8 cellular contexts compared by ENCODE assay signal in genomic region chr14:22850944-22851790, GRCh38. TPM values are rescaled to one million over a fixed set of nuclear protein-coding genes. Genes with fewer than 3 reads are reported as not detected.
DNase-seq lines count a peak whose midpoint lies in the region; ATAC-seq and TF ChIP-seq lines count a peak whose summit lies in the region.

No MANE protein-coding gene starts in this region.

- DNase-seq in ACHN (peak; percentile 40), M059J (ENCODE audit: low read depth) (peak; percentile 97), stomach (peak; percentile 92), SHP77 (lab: John Stamatoyannopoulos, UW) (no peak)

- H3K4me1 ChIP-seq in stomach: peaks cover 61 to 75% (median 67%) of the 10 kb centered on the region in 4 donors

- peaks cover 44% of the 10 kb centered on the region for H3K4me1 Mint-ChIP-seq in brain

- peaks cover 9 to 11% (median 10%) of the 10 kb centered on the region in 4 donors for H3K36me3 ChIP-seq in stomach

- no peak for TF ChIP-seq CTCF in brain (conservative IDR thresholded peaks at IDR 0.05)
- no peak for TF ChIP-seq CTCF in stomach (IDR thresholded peaks at IDR 0.05)

- no peaks in the 10 kb centered on the region for H3K9me3 Mint-ChIP-seq in brain

- 33 to 56% (median 51%) methylated on average over 9 of the region's 9 CpGs for WGBS in stomach, 5 donors

- intact Hi-C loops in stomach (cut with DNase I; ENCODE audit: low total_unique reads): no loop called here

- TF ChIP-seq EP300 in stomach (IDR thresholded peaks at IDR 0.05): no peak

- peaks cover 5% of the 10 kb centered on the region for H3K27me3 Mint-ChIP-seq in brain

- no peak for TF ChIP-seq POLR2A in stomach (IDR thresholded peaks at IDR 0.05)

- H3K9me3 ChIP-seq in stomach: no peaks in the 10 kb centered on the region

- in situ Hi-C loops in ACHN (cut with HindIII; ENCODE audit: low pct_ligation_motif_present, low pct_unique_long_range_greater_than_20kb, low sequenced_read_pairs): no loop called here

- H3K36me3 Mint-ChIP-seq in brain: no peaks in the 10 kb centered on the region

- peak overlapping the region in 4 of 5 experiments; percentile 19 to 93 (median 86) for H3K27ac Mint-ChIP-seq in brain

- no peaks in the 10 kb centered on the region for H3K27me3 ChIP-seq in layer of hippocampus (ENCODE audit: control insufficient read depth, insufficient read depth, low read length)
- no peaks in the 10 kb centered on the region for H3K27me3 ChIP-seq in stomach

- H3K4me3 Mint-ChIP-seq in brain: peak overlapping the region in 1 of 5 experiments; percentile 56

- peak overlapping the region; percentile 38 for H3K27ac ChIP-seq in layer of hippocampus (ENCODE audit: low read depth, low read length)
- peak overlapping the region; percentile 61 to 90 (median 88) for H3K27ac ChIP-seq in stomach

- no peak overlapping the region for H3K4me3 ChIP-seq in stomach

- ATAC-seq in HG03442 (IDR thresholded peaks at IDR 0.05; ENCODE audit: unreplicated experiment) (no peak), HG02970 (IDR thresholded peaks at IDR 0.05; ENCODE audit: low FRiP score, unreplicated experiment) (no peak)

RNA-seq across cellular contexts. Expression of gene MMP14, which starts 14.8 kb away (rescaled TPM):
- total RNA-seq in M059J (2014; rRNA removed; shearing (Covaris generic)): 251 and 313 TPM in 2 replicates
- polyA plus RNA-seq in brain (ENCODE audit: insufficient read depth, low read depth, low replicate concordance) (59.7 TPM), stomach (10 to 100 TPM; 14.7 to 59.1 (median 29.6) TPM)
- total RNA-seq in stomach: 100 to 1,000 TPM in 1 of 5 donors, 10 to 100 TPM in 4; 20.5 to 104 (median 46.7) TPM

RNA-seq across cellular contexts. Expression of gene LRP10, which starts 20.4 kb away (rescaled TPM):
- total RNA-seq in M059J (2014; rRNA removed; shearing (Covaris generic)): 51.6 and 115 TPM in 2 replicates
- polyA plus RNA-seq in brain (ENCODE audit: insufficient read depth, low read depth, low replicate concordance) (51.6 TPM), stomach (10 to 100 TPM; 25.1 to 47.3 (median 26.9) TPM)
- total RNA-seq in stomach: 100 to 1,000 TPM in 3 of 5 donors, 10 to 100 TPM in 2; 37.1 to 277 (median 112) TPM

RNA-seq across cellular contexts. Expression of gene MRPL52, which starts 21.5 kb away (rescaled TPM):
- total RNA-seq in M059J (2014; rRNA removed; shearing (Covaris generic)): 54.5 and 325 TPM in 2 replicates
- 160 TPM for polyA plus RNA-seq in brain (ENCODE audit: insufficient read depth, low read depth, low replicate concordance)
- 100 to 1,000 TPM in 2 of 5 donors, 10 to 100 TPM in 2, not detected in 1; 25.2 to 194 (median 110) TPM for total RNA-seq in stomach
- polyA plus RNA-seq in stomach: 100 to 1,000 TPM; 134 to 181 (median 156) TPM

RNA-seq across cellular contexts. Expression of gene REM2, which starts 31.9 kb away (rescaled TPM):
- total RNA-seq in M059J (2014; rRNA removed; shearing (Covaris generic)): 0.52 TPM in 1 of 2 replicates, not detected in the other
- polyA plus RNA-seq in brain (ENCODE audit: insufficient read depth, low read depth, low replicate concordance) (9.3 TPM), stomach (1 to 10 TPM in 1 of 3 donors, under 1 TPM in 1, not detected in 1; 0.12 to 1.2 TPM)
- total RNA-seq in stomach: 1 to 10 TPM in 1 of 5 donors, under 1 TPM in 2, not detected in 2; 0.45 to 1.1 (median 0.87) TPM

RNA-seq across cellular contexts. Expression of gene SLC7A7, which starts 35.9 kb away (rescaled TPM):
- 2.6 and 3.6 TPM in 2 replicates for total RNA-seq in M059J (2014; rRNA removed; shearing (Covaris generic))
- polyA plus RNA-seq in brain (ENCODE audit: insufficient read depth, low read depth, low replicate concordance) (2.7 TPM), stomach (1 to 10 TPM; 3.1 to 8.6 (median 3.2) TPM)
- total RNA-seq in stomach: 10 to 100 TPM in 2 of 5 donors, 1 to 10 TPM in 1, not detected in 2; 7.6 to 29.4 (median 10.5) TPM

Comparison
In these comparisons a context has a peak if more than half of its experiments do, and no peak if none do; other contexts are left out.
1. DNase-seq: peak in ACHN (single experiment), M059J (single experiment) and stomach (single experiment); none in SHP77 (0 of 2).